In genomic region chr10:43082756-43083155, GRCh38 we compare ENCODE assay signal across 18 cellular contexts. TPM values are rescaled to one million over a fixed set of nuclear protein-coding genes. Genes with fewer than 3 reads are reported as not detected.
A peak's percentile ranks its signal among the peaks of the same experiment; 100 is the strongest.
DNase-seq lines count a peak whose midpoint lies in the region; ATAC-seq and TF ChIP-seq lines count a peak whose summit lies in the region.
"Had no signal": no experiment of that assay in that cellular context is flagged by ENCODE, and none has a peak within 500 bp of the region (broad histone marks: within the 10 kb centered on the region; RNA-seq: fewer than 3 reads in every experiment).

No MANE protein-coding gene starts in this region.

- no peak overlapping the region for H3K4me3 ChIP-seq in IMR-90 (ENCODE audit: insufficient read depth, low read depth, low read length)
- no peak overlapping the region for H3K4me3 ChIP-seq in body of pancreas
- H3K4me3 ChIP-seq in spleen, result no peak overlapping the region
- H3K4me3 ChIP-seq: PC-9 had no signal

- H2BK5ac ChIP-seq in IMR-90 (ENCODE audit: low read depth, low read length, poor library complexity, severe bottlenecking), result no peak overlapping the region

- dilution Hi-C loops in IMR-90 (cut with HindIII; ENCODE audit: low sequenced_read_pairs, unreplicated experiment), result no loop called here

- no peak overlapping the region for H2BK15ac ChIP-seq in IMR-90 (ENCODE audit: low read depth, low read length)

- peaks cover 38% of the 10 kb centered on the region; the same call in 1 of the 2 replicates for H3K27me3 ChIP-seq in IMR-90 (ENCODE audit: control insufficient read depth, insufficient read depth, low read length)
- H3K27me3 ChIP-seq in body of pancreas, result no peaks in the 10 kb centered on the region
- peaks cover 0 to 61% (median 25%) of the 10 kb centered on the region in 7 donors for H3K27me3 ChIP-seq in spleen (replicated peaks in 1 of 7)

- intact Hi-C loops in Right ventricle myocardium inferior (cut with DNase I), result no loop called here
- intact Hi-C loops in Right ventricle myocardium superior (cut with DNase I), result no loop called here
- intact Hi-C loops in IMR-90 (cut with micrococcal nuclease), result no loop called here
- intact Hi-C loops in body of pancreas (cut with DNase I), result no loop called here
- intact Hi-C loops in spleen (cut with DNase I; ENCODE audit: low total_unique reads), result no loop called here

- H4K20me1 ChIP-seq in IMR-90 (ENCODE audit: insufficient read depth, low read length), result no peaks in the 10 kb centered on the region; the same call in 1 of the 2 replicates

- H2AK9ac ChIP-seq in IMR-90 (replicated peaks; ENCODE audit: low read depth, low read length, poor library complexity), result peak overlapping the region; percentile 28

- H3K4ac ChIP-seq in IMR-90 (ENCODE audit: low read depth, low read length), result no peak overlapping the region

- H3K56ac ChIP-seq in IMR-90 (ENCODE audit: extremely low read depth, insufficient read depth, low read length), result no peak overlapping the region

- CTCF ChIA-PET in IMR-90 (lab: Yijun Ruan, JAX), result no interaction called here

- no peak overlapping the region for H2BK20ac ChIP-seq in IMR-90 (ENCODE audit: low read depth, low read length)

- 0% methylated on average over 1 of the region's 6 CpGs; no CpG with 5 or more reads in 1 of the 2 experiments for WGBS in IMR-90 (ENCODE audit: extremely low coverage in 2 of 2, insufficient read length in 1 of 2), 2 experiments
- 43 to 88% methylated on average over 2 to 6 of the region's 6 CpGs for WGBS in body of pancreas, 2 donors
- WGBS in spleen, 5 donors, result 16 to 28% (median 20%) methylated on average over 4 to 6 of the region's 6 CpGs

- H3K9me1 ChIP-seq in IMR-90 (ENCODE audit: insufficient read depth, low read length), result no peaks in the 10 kb centered on the region

- no peak overlapping the region for H3K4me2 ChIP-seq in IMR-90 (ENCODE audit: low read depth, low read length)
- H3K4me2 ChIP-seq: PC-9, SK-N-SH had no signal

- H3K9me3 ChIP-seq in IMR-90 (ENCODE audit: control insufficient read depth, insufficient read depth, low read length) (no peaks in the 10 kb centered on the region), body of pancreas (no peaks in the 10 kb centered on the region), spleen (no peaks in the 10 kb centered on the region)
- H3K9me3 ChIP-seq: SK-N-SH had no signal

- H3K4me1 ChIP-seq in IMR-90 (ENCODE audit: control insufficient read depth, insufficient read depth, low read length), result no peaks in the 10 kb centered on the region
- peaks cover 20% of the 10 kb centered on the region for H3K4me1 ChIP-seq in body of pancreas
- peaks cover 0 to 8% (median 3%) of the 10 kb centered on the region in 6 donors for H3K4me1 ChIP-seq in spleen

- no TSS peak for BruUV-seq in IMR-90 (replicated peaks; lab: Mats Ljungman, UMichigan)

- no peak overlapping the region for H3K14ac ChIP-seq in IMR-90 (replicated peaks; ENCODE audit: low read depth, low read length)

- in situ Hi-C loops in IMR-90 (cut with MboI; ENCODE audit: low sequenced_read_pairs), result no loop called here

- no peak overlapping the region for H3K23ac ChIP-seq in IMR-90 (ENCODE audit: low read depth, low read length)

- H4K5ac ChIP-seq in IMR-90 (ENCODE audit: low read depth, low read length), result no peak overlapping the region

- no peak overlapping the region for H2AFZ ChIP-seq in IMR-90 (replicated peaks; ENCODE audit: low read length, poor library complexity)
- H2AFZ ChIP-seq: PC-9 had no signal

- POLR2A ChIA-PET in IMR-90 (lab: Charles Lee; ENCODE audit: unreplicated experiment), result no interaction called here

- H2BK120ac ChIP-seq in IMR-90 (ENCODE audit: low read depth, low read length), result no peak overlapping the region

- peak; percentile 64 for DNase-seq in Right ventricle myocardium inferior (ENCODE audit: missing footprints)
- no peak for DNase-seq in Right ventricle myocardium superior
- DNase-seq in IMR-90, result no peak
- peak in 3 of 4 donors; percentile 39 to 60 (median 47) for DNase-seq in body of pancreas
- DNase-seq in NCI-H2227 (lab: John Stamatoyannopoulos, UW; ENCODE audit: unreplicated experiment), result no peak
- no peak for DNase-seq in spleen
- DNase-seq: CD4-positive, alpha-beta memory T cell; GF-D8; GOT3; NCI-H1694 treated with DMSO at 0.1 percent for 48 hours; NCI-H446; NCI-H526 treated with DMSO at 0.1 percent for 48 hours; SIG-M5; SK-N-SH had no signal

- H3K18ac ChIP-seq in IMR-90 (ENCODE audit: low read depth, low read length), result no peak overlapping the region

- H4K8ac ChIP-seq in IMR-90 (ENCODE audit: low read depth in 2 of 2, low read length in 2 of 2), result no peak overlapping the region

- no peaks in the 10 kb centered on the region for H3K79me1 ChIP-seq in IMR-90 (ENCODE audit: low read depth in 1 of 2, low read length in 2 of 2)

- H3K36me3 ChIP-seq in IMR-90 (ENCODE audit: control insufficient read depth, insufficient read depth, low read length) (no peaks in the 10 kb centered on the region), body of pancreas (replicated peaks in 1 of 2; ENCODE audit: insufficient read depth in 1 of 2, low read depth in 2 of 2) (no peaks in the 10 kb centered on the region), spleen (no peaks in the 10 kb centered on the region)

- H3K27ac ChIP-seq in IMR-90 (ENCODE audit: insufficient read depth, low read length) (no peak overlapping the region), body of pancreas (peak overlapping the region in 3 of 4 donors; percentile 9 to 75 (median 46)), spleen (no peak overlapping the region)
- H3K27ac ChIP-seq: PC-9 had no signal

- no peak overlapping the region for H4K91ac ChIP-seq in IMR-90 (ENCODE audit: insufficient read depth, low read depth, low read length)

- TF ChIP-seq RAD21 in IMR-90 (IDR thresholded peaks at IDR 0.05; ENCODE audit: low read length), result no peak

- TF ChIP-seq CTCF in IMR-90 (conservative IDR thresholded peaks at IDR 0.05; ENCODE audit: low read depth, low read length), result no peak
- TF ChIP-seq CTCF in body of pancreas (IDR thresholded peaks at IDR 0.05), result no peak
- TF ChIP-seq CTCF in spleen (IDR thresholded peaks at IDR 0.05 in 8 of 11, conservative IDR thresholded peaks at IDR 0.05 in 3 of 11), result no peak

- ATAC-seq in Right ventricle myocardium inferior (no peak), Right ventricle myocardium superior (ENCODE audit: poor library complexity) (no peak), IMR-90 (ENCODE audit: low read depth) (no peak), body of pancreas (no peak), GM18867 (IDR thresholded peaks at IDR 0.05; ENCODE audit: unreplicated experiment) (no peak)
- ATAC-seq: HCT116 had no signal

- no peak overlapping the region for H2AK5ac ChIP-seq in IMR-90 (ENCODE audit: low read depth, low read length)

- H3K9ac ChIP-seq in IMR-90 (ENCODE audit: low read depth, low read length), result no peak overlapping the region
- H3K9ac ChIP-seq: SK-N-SH had no signal

- TF ChIP-seq POLR2A in IMR-90 (IDR thresholded peaks at IDR 0.05; ENCODE audit: low read depth, low read length), result no peak
- no peak for TF ChIP-seq POLR2A in body of pancreas (IDR thresholded peaks at IDR 0.05)
- TF ChIP-seq POLR2A in spleen (IDR thresholded peaks at IDR 0.05), result no peak

TF ChIP-seq in IMR-90, 13 proteins besides CTCF, POLR2A, EP300 and RAD21:
- no peak for TF ChIP-seq RFX5 (IDR thresholded peaks at IDR 0.05; ENCODE audit: low read depth, low read length)
- TF ChIP-seq CEBPB (IDR thresholded peaks at IDR 0.05; ENCODE audit: low read depth, low read length), result no peak
- no peak for TF ChIP-seq NFE2L2 (IDR thresholded peaks at IDR 0.05; ENCODE audit: low read depth, low read length)
- no peak for TF ChIP-seq BHLHE40 (IDR thresholded peaks at IDR 0.05; ENCODE audit: low read depth, low read length)
- no peak for TF ChIP-seq SMC3 (IDR thresholded peaks at IDR 0.05; ENCODE audit: low read depth, low read length)
- no peak for TF ChIP-seq ELK1 (IDR thresholded peaks at IDR 0.05; ENCODE audit: borderline replicate concordance, low read depth, low read length)

RNA-seq across cellular contexts. Expression of gene RET, which starts 5.9 kb away (rescaled TPM):
- total RNA-seq in Right ventricle myocardium inferior, result 7.7 TPM
- 6.6 TPM for total RNA-seq in Right ventricle myocardium superior
- 0.18 and 0.28 TPM in 2 replicates for total RNA-seq in IMR-90 (2012; rRNA removed)
- polyA plus RNA-seq in IMR-90 (2012; rRNA removed), result 0.10 and 0.26 TPM in 2 replicates
- 0.08 and 0.24 TPM in 2 replicates for polyA plus RNA-seq in IMR-90 (2012; cell fraction: cytosol; rRNA removed)
- 0.14 and 0.25 TPM in 2 replicates for polyA plus RNA-seq in IMR-90 (2012; cell fraction: nucleus; rRNA removed; ENCODE audit: low replicate concordance)
- 1 to 10 TPM in 1 of 2 donors, under 1 TPM in 1; 0.78 to 1.6 TPM for total RNA-seq in body of pancreas
- under 1 TPM in 5 of 7 donors, not detected in 2; 0.30 to 0.54 (median 0.34) TPM for total RNA-seq in spleen
- under 1 TPM; 0.02 to 0.11 (median 0.10) TPM for polyA plus RNA-seq in spleen
- total RNA-seq: CD4-positive, alpha-beta memory T cell; MCF 10A; PC-9 had no signal
- polyA plus RNA-seq: CD4-positive, alpha-beta memory T cell had no signal

RNA-seq across cellular contexts. Expression of gene CSGALNACT2, which starts 55.5 kb away (rescaled TPM):
- total RNA-seq in Right ventricle myocardium inferior, result 8.1 TPM
- 6.6 TPM for total RNA-seq in Right ventricle myocardium superior
- total RNA-seq in IMR-90 (2012; rRNA removed), result 6.5 and 11.4 TPM in 2 replicates
- 11.7 and 13.1 TPM in 2 replicates for polyA plus RNA-seq in IMR-90 (2012; rRNA removed)
- polyA plus RNA-seq in IMR-90 (2012; cell fraction: cytosol; rRNA removed), result 1.4 and 5.2 TPM in 2 replicates
- polyA plus RNA-seq in IMR-90 (2012; cell fraction: nucleus; rRNA removed; ENCODE audit: low replicate concordance), result 1.8 and 19.5 TPM in 2 replicates
- 1 to 10 TPM; 6.9 to 9.6 TPM for total RNA-seq in body of pancreas
- 10 to 100 TPM; 29.8 to 77.1 (median 41.9) TPM for total RNA-seq in spleen
- 10 to 100 TPM in 1 of 3 donors, 1 to 10 TPM in 2; 8.1 to 10.1 (median 8.5) TPM for polyA plus RNA-seq in spleen

Comparison
In these comparisons a context has a peak if more than half of its experiments do, and no peak if none do; other contexts are left out.
1. DNase-seq: peak in Right ventricle myocardium inferior (single experiment) and body of pancreas (3 of 4); none in Right ventricle myocardium superior (single experiment), IMR-90 (single experiment), NCI-H2227 (single experiment) and spleen (single experiment).
2. H3K27ac ChIP-seq: peak in body of pancreas (3 of 4); none in IMR-90 (single experiment) and spleen (0 of 8).